ENCODE assay signal across 21 cellular contexts in genomic region chr19:56269348-56269747, GRCh38. TPM values are rescaled to one million over a fixed set of nuclear protein-coding genes. Genes with fewer than 3 reads are reported as not detected.
"Had no signal": no experiment of that assay in that cellular context is flagged by ENCODE, and none has a peak within 500 bp of the region (broad histone marks: within the 10 kb centered on the region; RNA-seq: fewer than 3 reads in every experiment).

No MANE protein-coding gene starts in this region.

- DNase-seq: IMR-90, Karpas-422, KG1, MG63, NCI-H1092 treated with DMSO at 0.1 percent for 48 hours, NCI-H1436, NCI-H1694, NCI-H187 treated with DMSO at 0.1 percent for 48 hours, NCI-H2029 treated with DMSO at 0.1 percent for 48 hours, NCI-H2171 treated with DMSO at 0.1 percent for 48 hours, NCI-H345, NCI-H446 treated with DMSO at 0.1 percent for 48 hours, NCI-H510A treated with DMSO at 0.1 percent for 48 hours, NCI-H526, RPMI8226, SHP77, SK-N-SH, SW 1271 had no signal

- FAIRE-seq: HepG2, RCC 7860 had no signal

- H3K9me3 ChIP-seq: MG63, SK-N-SH had no signal

- H3K4me3 ChIP-seq: MG63 had no signal

- H3K27me3 ChIP-seq: MG63 had no signal

- H3K36me3 ChIP-seq: MG63 had no signal

RNA-seq across cellular contexts. Expression of gene EDDM13, which starts 3.2 kb away (rescaled TPM):
- total RNA-seq: HepG2, IMR-90, SK-MEL-5 had no signal
- polyA plus RNA-seq: HepG2, IMR-90, SK-N-SH had no signal
